Comparison of ENCODE assay signal across 1 cellular context in genomic region chr7:127114739-127115265, GRCh38.
TF ChIP-seq lines count a peak whose summit lies in the region.

No MANE protein-coding gene starts in this region.

TF ChIP-seq in GM23338, 12 proteins besides CTCF, POLR2A, EP300 and RAD21 (continued from another document):
- no peak for TF ChIP-seq ZNF462 (CRISPR knock-in tag; IDR thresholded peaks at IDR 0.05)
- no peak for TF ChIP-seq EZH2phosphoT487 (IDR thresholded peaks at IDR 0.05; ENCODE audit: unreplicated experiment)
- TF ChIP-seq NANOG (IDR thresholded peaks at IDR 0.05; ENCODE audit: borderline replicate concordance): no peak
- TF ChIP-seq ZNF331 (CRISPR knock-in tag; IDR thresholded peaks at IDR 0.05; ENCODE audit: low read depth): no peak
- no peak for TF ChIP-seq ETS1 (IDR thresholded peaks at IDR 0.05)
- TF ChIP-seq, protein P1, sequence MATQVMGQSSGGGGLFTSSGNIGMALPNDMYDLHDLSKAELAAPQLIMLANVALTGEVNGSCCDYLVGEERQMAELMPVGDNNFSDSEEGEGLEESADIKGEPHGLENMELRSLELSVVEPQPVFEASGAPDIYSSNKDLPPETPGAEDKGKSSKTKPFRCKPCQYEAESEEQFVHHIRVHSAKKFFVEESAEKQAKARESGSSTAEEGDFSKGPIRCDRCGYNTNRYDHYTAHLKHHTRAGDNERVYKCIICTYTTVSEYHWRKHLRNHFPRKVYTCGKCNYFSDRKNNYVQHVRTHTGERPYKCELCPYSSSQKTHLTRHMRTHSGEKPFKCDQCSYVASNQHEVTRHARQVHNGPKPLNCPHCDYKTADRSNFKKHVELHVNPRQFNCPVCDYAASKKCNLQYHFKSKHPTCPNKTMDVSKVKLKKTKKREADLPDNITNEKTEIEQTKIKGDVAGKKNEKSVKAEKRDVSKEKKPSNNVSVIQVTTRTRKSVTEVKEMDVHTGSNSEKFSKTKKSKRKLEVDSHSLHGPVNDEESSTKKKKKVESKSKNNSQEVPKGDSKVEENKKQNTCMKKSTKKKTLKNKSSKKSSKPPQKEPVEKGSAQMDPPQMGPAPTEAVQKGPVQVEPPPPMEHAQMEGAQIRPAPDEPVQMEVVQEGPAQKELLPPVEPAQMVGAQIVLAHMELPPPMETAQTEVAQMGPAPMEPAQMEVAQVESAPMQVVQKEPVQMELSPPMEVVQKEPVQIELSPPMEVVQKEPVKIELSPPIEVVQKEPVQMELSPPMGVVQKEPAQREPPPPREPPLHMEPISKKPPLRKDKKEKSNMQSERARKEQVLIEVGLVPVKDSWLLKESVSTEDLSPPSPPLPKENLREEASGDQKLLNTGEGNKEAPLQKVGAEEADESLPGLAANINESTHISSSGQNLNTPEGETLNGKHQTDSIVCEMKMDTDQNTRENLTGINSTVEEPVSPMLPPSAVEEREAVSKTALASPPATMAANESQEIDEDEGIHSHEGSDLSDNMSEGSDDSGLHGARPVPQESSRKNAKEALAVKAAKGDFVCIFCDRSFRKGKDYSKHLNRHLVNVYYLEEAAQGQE (IDR thresholded peaks at IDR 0.05; ENCODE audit: unreplicated experiment): no peak
- no peak for TF ChIP-seq POLR2AphosphoS5 (IDR thresholded peaks at IDR 0.05; ENCODE audit: low read depth)
- TF ChIP-seq CREB1 (CRISPR knock-in tag; IDR thresholded peaks at IDR 0.05; ENCODE audit: low read depth): no peak
- no peak for TF ChIP-seq EZH2 (IDR thresholded peaks at IDR 0.05; ENCODE audit: low read depth, unreplicated experiment)
- no peak for TF ChIP-seq JUNB (IDR thresholded peaks at IDR 0.05; ENCODE audit: unreplicated experiment)
